ENCODE assay signal across 26 cellular contexts in the genomic region with DNA sequence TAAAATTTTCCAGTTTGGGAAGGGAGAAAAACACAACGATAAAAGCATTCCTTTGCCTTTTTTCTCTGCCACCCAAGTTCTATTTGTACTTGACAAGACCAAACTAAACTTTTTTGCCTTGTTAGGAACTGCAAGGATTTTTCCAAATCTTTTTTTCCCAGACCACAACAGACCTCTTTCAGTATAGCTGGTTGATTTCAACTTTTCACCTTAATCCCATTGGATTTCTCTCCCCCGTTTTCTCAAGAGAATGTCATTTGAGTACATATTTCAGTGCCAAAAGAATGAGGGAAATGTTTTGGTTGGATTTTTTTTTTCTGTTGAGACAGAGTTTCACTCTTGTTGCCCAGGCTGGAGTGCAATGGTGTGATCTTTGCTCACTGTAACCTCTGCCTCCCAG. TPM values are rescaled to one million over a fixed set of nuclear protein-coding genes. Genes with fewer than 3 reads are reported as not detected.
"Had no signal": no experiment of that assay in that cellular context is flagged by ENCODE, and none has a peak within 500 bp of the region (broad histone marks: within the 10 kb centered on the region; RNA-seq: fewer than 3 reads in every experiment).

No MANE protein-coding gene starts in this region.

- H3K9me3 ChIP-seq: colonic mucosa, esophagus squamous epithelium, gastroesophageal sphincter, heart left ventricle, left lung, mucosa of descending colon, pancreas, right lobe of liver, stomach, testis, tibial artery had no signal

- H3K4me1 ChIP-seq: esophagus squamous epithelium, gastroesophageal sphincter, left lung, testis had no signal

- H3K36me3 ChIP-seq: colonic mucosa, esophagus squamous epithelium, gastroesophageal sphincter, heart left ventricle, left lung, pancreas, right lobe of liver, stomach, tibial artery had no signal

- H3K27ac ChIP-seq: colonic mucosa, esophagus squamous epithelium, foreskin keratinocyte, gastroesophageal sphincter, heart left ventricle, hepatocyte, left lung, pancreas, right lobe of liver, stomach, testis had no signal

- DNase-seq: colonic mucosa; dermis blood vessel endothelial cell; effector memory CD8-positive, alpha-beta T cell; erythroblast; esophagus squamous epithelium; foreskin keratinocyte; heart left ventricle; kidney; left lung; mesenchymal stem cell; mucosa of descending colon; naive thymus-derived CD8-positive, alpha-beta T cell; nephron progenitor cell; occipital lobe; pancreas; right lobe of liver; stimulated activated CD4-positive, alpha-beta T cell treated with anti-CD3 and anti-CD28 coated beads, Interleukin-2, amount 100 ng/mL, for 24 hours; stimulated activated CD4-positive, alpha-beta T cell treated with anti-CD3 and anti-CD28 coated beads, Interleukin-4, amount 100 ng/mL, for 24 hours; stimulated activated naive CD4-positive, alpha-beta T cell treated with Interleukin-2 at 50 U/mL for 16 hours; stomach; substantia nigra; testis; tibial artery had no signal

- ATAC-seq: effector memory CD8-positive, alpha-beta T cell; foreskin keratinocyte; gastroesophageal sphincter; heart left ventricle; left lung; mucosa of descending colon; naive thymus-derived CD8-positive, alpha-beta T cell; pancreas; right lobe of liver; stimulated activated effector memory CD8-positive, alpha-beta T cell treated with anti-CD3 and anti-CD28 coated beads, Interleukin-12 subunit alpha, Interleukin-12 subunit beta, amount 100 ng/mL, for 72 hours had no signal

- H3K27me3 ChIP-seq: colonic mucosa, foreskin keratinocyte, heart left ventricle, hepatocyte, left lung, pancreas, right lobe of liver, stomach, testis, tibial artery had no signal

- H3K79me2 ChIP-seq: hepatocyte had no signal

- H2AFZ ChIP-seq: hepatocyte had no signal

- H3K4me2 ChIP-seq: hepatocyte had no signal

- H3K4me3 ChIP-seq: colonic mucosa, esophagus squamous epithelium, gastroesophageal sphincter, heart left ventricle, hepatocyte, left lung, mucosa of descending colon, pancreas, right lobe of liver, stomach, testis, tibial artery had no signal

RNA-seq across cellular contexts. Expression of gene SGMS2, which starts 18.5 kb away (rescaled TPM):
- total RNA-seq: naive thymus-derived CD8-positive, alpha-beta T cell had no signal
